In genomic region chr9:14585730-14586473, GRCh38 we compare ENCODE assay signal across 12 cellular contexts.
DNase-seq lines count a peak whose midpoint lies in the region; ATAC-seq and TF ChIP-seq lines count a peak whose summit lies in the region.
"Had no signal": no experiment of that assay in that cellular context is flagged by ENCODE, and none has a peak within 500 bp of the region (broad histone marks: within the 10 kb centered on the region; RNA-seq: fewer than 3 reads in every experiment).

No MANE protein-coding gene starts in this region.

- POLR2A ChIA-PET in activated CD4-positive, alpha-beta memory T cell treated with anti-CD3 and anti-CD28 coated beads for 36 hours (lab: Charles Lee) = no interaction called here

- H3K4me3 ChIP-seq in GM12865 (ENCODE audit: low read depth, low read length) (no peak overlapping the region), aorta (ENCODE audit: low read length in 2 of 2) (no peak overlapping the region), smooth muscle cell (no peak overlapping the region)
- H3K4me3 ChIP-seq: thoracic aorta had no signal

- H3K9me3 ChIP-seq in aorta (ENCODE audit: control insufficient read depth, low read length) (no peaks in the 10 kb centered on the region), smooth muscle cell (replicated peaks; ENCODE audit: low read depth) (no peaks in the 10 kb centered on the region)
- H3K9me3 ChIP-seq: thoracic aorta had no signal

- peak; percentile 99 for ATAC-seq in HG02973 (IDR thresholded peaks at IDR 0.05; ENCODE audit: unreplicated experiment)
- ATAC-seq in aorta (ENCODE audit: low FRiP score) = no peak

- H3K4me1 Mint-ChIP-seq in activated CD4-positive, alpha-beta memory T cell treated with anti-CD3 and anti-CD28 coated beads for 36 hours (ENCODE audit: low read depth) = peaks cover 9% of the 10 kb centered on the region

- H3K27ac ChIP-seq in aorta (ENCODE audit: low read depth in 1 of 2, low read length in 2 of 2) = no peak overlapping the region
- no peak overlapping the region for H3K27ac ChIP-seq in smooth muscle cell (ENCODE audit: low read depth)
- H3K27ac ChIP-seq: thoracic aorta had no signal

- H3K27me3 ChIP-seq in aorta (ENCODE audit: control insufficient read depth in 1 of 2, insufficient read depth in 2 of 2, low read length in 1 of 2) (no peaks in the 10 kb centered on the region), smooth muscle cell (ENCODE audit: low read depth) (no peaks in the 10 kb centered on the region)

- H3K9ac ChIP-seq in smooth muscle cell (ENCODE audit: low read depth) = no peak overlapping the region

- no peaks in the 10 kb centered on the region for H3F3A ChIP-seq in smooth muscle cell (ENCODE audit: low read depth)

- DNase-seq in GM12865 (ENCODE audit: low read depth) = peak; percentile 90
- peak; percentile 45 for DNase-seq in GM19240 (ENCODE audit: insufficient read length, low spot score)
- DNase-seq in activated CD4-positive, alpha-beta memory T cell treated with anti-CD3 and anti-CD28 coated beads for 36 hours = peak; percentile 48
- no peak for DNase-seq in aorta
- no peak for DNase-seq in mesenteric fat pad (ENCODE audit: low spot score)
- no peak for DNase-seq in SKM-1 treated with dmso at 0.1 percent for 144 hours (lab: John Stamatoyannopoulos, UW; ENCODE audit: unreplicated experiment)
- no peak for DNase-seq in smooth muscle cell (lab: John Stamatoyannopoulos, UW; ENCODE audit: unreplicated experiment)
- DNase-seq: EL, head of caudate nucleus had no signal

- 81 to 94% methylated on average over 8 of the region's 8 CpGs for WGBS in aorta, 2 donors
- WGBS in smooth muscle cell (ENCODE audit: low lambda C conversion rate) = 75% methylated on average over 8 of the region's 8 CpGs

- H3K4me2 ChIP-seq in smooth muscle cell = no peak overlapping the region

- no peaks in the 10 kb centered on the region for H3K4me1 ChIP-seq in aorta (ENCODE audit: control insufficient read depth in 1 of 2, insufficient read depth in 2 of 2, low read length in 2 of 2)
- no peaks in the 10 kb centered on the region for H3K4me1 ChIP-seq in smooth muscle cell (ENCODE audit: low read depth)

- peaks cover 5% of the 10 kb centered on the region for H3K27me3 Mint-ChIP-seq in activated CD4-positive, alpha-beta memory T cell treated with anti-CD3 and anti-CD28 coated beads for 36 hours
- H3K27me3 Mint-ChIP-seq: progenitor cell of endocrine pancreas had no signal

- H3K27ac Mint-ChIP-seq in activated CD4-positive, alpha-beta memory T cell treated with anti-CD3 and anti-CD28 coated beads for 36 hours = no peak overlapping the region
- H3K27ac Mint-ChIP-seq: progenitor cell of endocrine pancreas had no signal

- H3K4me3 Mint-ChIP-seq in activated CD4-positive, alpha-beta memory T cell treated with anti-CD3 and anti-CD28 coated beads for 36 hours = no peak overlapping the region

- H4K20me1 ChIP-seq in smooth muscle cell (ENCODE audit: low read depth) = no peaks in the 10 kb centered on the region

- H3K36me3 Mint-ChIP-seq in activated CD4-positive, alpha-beta memory T cell treated with anti-CD3 and anti-CD28 coated beads for 36 hours = peaks cover 2% of the 10 kb centered on the region

- H3K9me3 Mint-ChIP-seq in activated CD4-positive, alpha-beta memory T cell treated with anti-CD3 and anti-CD28 coated beads for 36 hours = peaks cover 8% of the 10 kb centered on the region

- CTCF ChIA-PET in activated CD4-positive, alpha-beta memory T cell treated with anti-CD3 and anti-CD28 coated beads for 36 hours (lab: Charles Lee) = interaction anchor here (2.0 kb wide), 1 partner anchor 75 kb away, joined by 5 read pairs; no protein-coding TSS in a partner anchor

- intact Hi-C loops in activated CD4-positive, alpha-beta memory T cell treated with anti-CD3 and anti-CD28 coated beads for 36 hours (cut with micrococcal nuclease) = no loop called here
- intact Hi-C loops in aorta (cut with DNase I) = no loop called here

- H3K36me3 ChIP-seq in aorta (ENCODE audit: control insufficient read depth in 1 of 2, insufficient read depth in 2 of 2, low read length in 1 of 2) (peaks cover 0 to 2% of the 10 kb centered on the region in 2 donors), smooth muscle cell (ENCODE audit: low read depth) (no peaks in the 10 kb centered on the region)
- H3K36me3 ChIP-seq: thoracic aorta had no signal

- no peaks in the 10 kb centered on the region for H3K79me2 ChIP-seq in smooth muscle cell (ENCODE audit: low read depth)

- TF ChIP-seq CTCF in GM12865 (IDR thresholded peaks at IDR 0.05; ENCODE audit: insufficient read depth, low read depth, low read length, missing control alignments) (no peak), smooth muscle cell (IDR thresholded peaks at IDR 0.05; ENCODE audit: borderline replicate concordance, insufficient read depth, poor library complexity, severe bottlenecking) (no peak)

- H2AFZ ChIP-seq in smooth muscle cell (ENCODE audit: low read depth) = no peak overlapping the region

Comparison
In these comparisons a context has a peak if more than half of its experiments do, and no peak if none do; other contexts are left out.
1. DNase-seq: peak in GM12865 (single experiment), GM19240 (single experiment) and activated CD4-positive, alpha-beta memory T cell treated with anti-CD3 and anti-CD28 coated beads for 36 hours (single experiment); none in aorta (0 of 2), mesenteric fat pad (single experiment), SKM-1 treated with dmso at 0.1 percent for 144 hours (single experiment) and smooth muscle cell (single experiment).